ENCODE assay signal across 23 cellular contexts in genomic region chr7:91416485-91416884, GRCh38.
"Had no signal": no experiment of that assay in that cellular context is flagged by ENCODE, and none has a peak within 500 bp of the region (broad histone marks: within the 10 kb centered on the region; RNA-seq: fewer than 3 reads in every experiment).

No MANE protein-coding gene starts in this region.

- H3K27ac ChIP-seq: brain microvascular endothelial cell, cardiac muscle cell, SJSA1 had no signal

- H3K4me1 ChIP-seq: SJSA1 had no signal

- ATAC-seq: activated T-cell treated with anti-CD3 and anti-CD28 coated beads, Interleukin-2, amount 50 U/mL, for 4 hours; PC-3 had no signal

- H3K9me3 ChIP-seq: MG63, SJSA1 had no signal

- FAIRE-seq: RCC 7860 had no signal

- DNase-seq: activated CD4-positive, alpha-beta memory T cell treated with anti-CD3 and anti-CD28 coated beads for 36 hours; activated CD4-positive, alpha-beta T cell treated with anti-CD3 and anti-CD28 coated beads, Interleukin-2, amount 10 ng/mL, durations not matched to agents 7 days and 5 days; activated CD4-positive, CD25-positive, alpha-beta regulatory T cell; activated CD8-positive, alpha-beta memory T cell treated with anti-CD3 and anti-CD28 coated beads for 24 hours; activated effector memory CD4-positive, alpha-beta T cell treated with anti-CD3 and anti-CD28 coated beads, Interleukin-2, amount 50 U/mL, for 16 hours; activated naive CD4-positive, alpha-beta T cell treated with Interleukin-2 at 50 U/mL for 16 hours; activated naive CD8-positive, alpha-beta T cell treated with anti-CD3 and anti-CD28 coated beads for 36 hours; activated T-cell treated with anti-CD3 and anti-CD28 coated beads, Interleukin-2, amount 50 U/mL, for 4 hours; brain microvascular endothelial cell; KG1; MG63; MV-4-11; NCI-H1092 treated with DMSO at 0.1 percent for 48 hours; NCI-H1436 treated with DMSO at 0.1 percent for 48 hours; NCI-H2029; NCI-H446; NCI-H524; NCI-H748 treated with DMSO at 0.1 percent for 48 hours; PC-3; SHP77 had no signal

- H3K36me3 ChIP-seq: brain microvascular endothelial cell, cardiac muscle cell, MG63, SJSA1 had no signal

- H3K4me3 ChIP-seq: cardiac muscle cell, MG63, SJSA1 had no signal

- H3K27me3 ChIP-seq: brain microvascular endothelial cell, cardiac muscle cell, MG63, SJSA1 had no signal
